ENCODE assay signal across 18 cellular contexts in genomic region chr6:11425431-11425871, GRCh38.
DNase-seq lines count a peak whose midpoint lies in the region; TF ChIP-seq lines count a peak whose summit lies in the region.
"Had no signal": no experiment of that assay in that cellular context is flagged by ENCODE, and none has a peak within 500 bp of the region (broad histone marks: within the 10 kb centered on the region; RNA-seq: fewer than 3 reads in every experiment).

No MANE protein-coding gene starts in this region.

- no peaks in the 10 kb centered on the region for H3K27me3 ChIP-seq in brain microvascular endothelial cell (replicated peaks)

- peaks cover 1% of the 10 kb centered on the region for H3K36me3 Mint-ChIP-seq in activated CD4-positive, alpha-beta memory T cell treated with anti-CD3 and anti-CD28 coated beads, Interleukin-2, amount 10 ng/mL, durations not matched to agents 7 days and 5 days (ENCODE audit: low read depth)
- H3K36me3 Mint-ChIP-seq: activated naive CD8-positive, alpha-beta T cell had no signal

- peaks cover 2% of the 10 kb centered on the region for H3K27me3 Mint-ChIP-seq in activated CD4-positive, alpha-beta memory T cell treated with anti-CD3 and anti-CD28 coated beads, Interleukin-2, amount 10 ng/mL, durations not matched to agents 7 days and 5 days
- H3K27me3 Mint-ChIP-seq: activated CD4-positive, alpha-beta T cell treated with anti-CD3 and anti-CD28 coated beads, Interleukin-2, amount 10 ng/mL, durations not matched to agents 24 days and 14 days; activated naive CD8-positive, alpha-beta T cell had no signal

- CTCF ChIA-PET in activated CD4-positive, alpha-beta memory T cell treated with anti-CD3 and anti-CD28 coated beads, Interleukin-2, amount 10 ng/mL, durations not matched to agents 7 days and 5 days (lab: Charles Lee): no interaction called here

- H3K4me3 ChIP-seq in retinal pigment epithelial cell (ENCODE audit: low read length) (no peak overlapping the region), brain microvascular endothelial cell (ENCODE audit: low read depth, low read length) (no peak overlapping the region)
- H3K4me3 ChIP-seq: HAP-1, left ventricle myocardium inferior had no signal

- POLR2A ChIA-PET in activated CD4-positive, alpha-beta memory T cell treated with anti-CD3 and anti-CD28 coated beads, Interleukin-2, amount 10 ng/mL, durations not matched to agents 7 days and 5 days (lab: Charles Lee): no interaction called here

- TF ChIP-seq CTCF in retinal pigment epithelial cell (conservative IDR thresholded peaks at IDR 0.05; ENCODE audit: low read depth, low read length): no peak
- no peak for TF ChIP-seq CTCF in brain microvascular endothelial cell (IDR thresholded peaks at IDR 0.05; ENCODE audit: low read depth, low read length, missing control alignments)

- H3K27ac Mint-ChIP-seq in activated CD4-positive, alpha-beta memory T cell treated with anti-CD3 and anti-CD28 coated beads, Interleukin-2, amount 10 ng/mL, durations not matched to agents 7 days and 5 days: no peak overlapping the region
- H3K27ac Mint-ChIP-seq: activated CD4-positive, alpha-beta T cell treated with anti-CD3 and anti-CD28 coated beads, Interleukin-2, amount 10 ng/mL, durations not matched to agents 24 days and 14 days; activated naive CD8-positive, alpha-beta T cell; endodermal cell had no signal

- no peaks in the 10 kb centered on the region for H3K9me3 Mint-ChIP-seq in activated CD4-positive, alpha-beta memory T cell treated with anti-CD3 and anti-CD28 coated beads, Interleukin-2, amount 10 ng/mL, durations not matched to agents 7 days and 5 days
- H3K9me3 Mint-ChIP-seq: activated CD4-positive, alpha-beta T cell treated with anti-CD3 and anti-CD28 coated beads, Interleukin-2, amount 10 ng/mL, durations not matched to agents 24 days and 14 days; endodermal cell had no signal

- H3K27ac ChIP-seq in brain microvascular endothelial cell: no peak overlapping the region

- no peaks in the 10 kb centered on the region for H3K36me3 ChIP-seq in brain microvascular endothelial cell (replicated peaks)
- H3K36me3 ChIP-seq: HAP-1, left ventricle myocardium inferior had no signal

- DNase-seq in ELF-1 (ENCODE audit: low read depth, low spot score): peak; percentile 79
- peak; percentile 41 to 69 for DNase-seq in SW 1271 (lab: John Stamatoyannopoulos, UW)
- DNase-seq in left kidney (ENCODE audit: low read depth, low spot score): peak; percentile 33
- peak; percentile 69 for DNase-seq in retinal pigment epithelial cell (ENCODE audit: low read depth)
- DNase-seq in HUDEP-2 (lab: John Stamatoyannopoulos, UW; ENCODE audit: unreplicated experiment in 76 of 76): no peak
- DNase-seq in brain microvascular endothelial cell: no peak
- no peak for DNase-seq in activated CD4-positive, alpha-beta memory T cell treated with anti-CD3 and anti-CD28 coated beads, Interleukin-2, amount 10 ng/mL, durations not matched to agents 7 days and 5 days
- DNase-seq in T-helper 1 cell: no peak
- DNase-seq: DMS53, endodermal cell, glutamatergic neuron, left ventricle myocardium inferior, NCI-H2171 treated with DMSO at 0.1 percent for 48 hours, occipital lobe, right cardiac atrium had no signal

- in situ Hi-C loops in brain microvascular endothelial cell (cut with HindIII; ENCODE audit: low pct_ligation_motif_present, low sequenced_read_pairs): no loop called here

- peaks cover 37% of the 10 kb centered on the region for H3K4me1 Mint-ChIP-seq in activated CD4-positive, alpha-beta memory T cell treated with anti-CD3 and anti-CD28 coated beads, Interleukin-2, amount 10 ng/mL, durations not matched to agents 7 days and 5 days

- H3K4me3 Mint-ChIP-seq in activated CD4-positive, alpha-beta memory T cell treated with anti-CD3 and anti-CD28 coated beads, Interleukin-2, amount 10 ng/mL, durations not matched to agents 7 days and 5 days: no peak overlapping the region
- H3K4me3 Mint-ChIP-seq: activated CD4-positive, alpha-beta T cell treated with anti-CD3 and anti-CD28 coated beads, Interleukin-2, amount 10 ng/mL, durations not matched to agents 24 days and 14 days; activated naive CD8-positive, alpha-beta T cell; endodermal cell had no signal

Comparison
In these comparisons a context has a peak if more than half of its experiments do, and no peak if none do; other contexts are left out.
1. DNase-seq: peak in ELF-1 (single experiment), SW 1271 (2 of 2), left kidney (single experiment) and retinal pigment epithelial cell (single experiment); none in HUDEP-2 (0 of 76), brain microvascular endothelial cell (single experiment), activated CD4-positive, alpha-beta memory T cell treated with anti-CD3 and anti-CD28 coated beads, Interleukin-2, amount 10 ng/mL, durations not matched to agents 7 days and 5 days (single experiment) and T-helper 1 cell (0 of 5).